ENCODE assay signal across 20 cellular contexts in the genomic region with DNA sequence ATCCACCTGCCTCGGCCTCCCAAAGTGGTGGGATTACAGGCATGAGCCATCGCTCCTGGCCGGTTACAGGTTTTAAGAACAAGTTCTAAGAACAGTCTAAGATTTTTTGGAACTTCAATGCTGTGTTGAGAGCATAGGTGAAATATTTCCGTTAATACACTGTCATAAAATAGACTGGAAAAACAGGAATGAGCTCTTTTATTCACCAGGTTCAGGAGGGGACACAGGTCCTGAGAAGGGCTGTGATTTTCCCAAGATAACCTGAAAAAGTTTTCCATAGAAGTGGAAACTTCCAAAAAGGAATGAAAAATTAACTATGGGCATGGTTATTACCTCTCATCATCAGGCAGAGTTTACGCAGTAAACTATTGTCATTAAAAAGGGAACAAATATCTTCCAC.
DNase-seq lines count a peak whose midpoint lies in the region; ATAC-seq and TF ChIP-seq lines count a peak whose summit lies in the region.
"Had no signal": no experiment of that assay in that cellular context is flagged by ENCODE, and none has a peak within 500 bp of the region (broad histone marks: within the 10 kb centered on the region; RNA-seq: fewer than 3 reads in every experiment).

No MANE protein-coding gene starts in this region.

- H3K9me3 ChIP-seq in mesenchymal stem cell (ENCODE audit: control insufficient read depth, low read length) (peaks cover 28% of the 10 kb centered on the region), stomach smooth muscle (ENCODE audit: control insufficient read depth in 2 of 2, low read length in 2 of 2) (peaks cover 3 to 10% of the 10 kb centered on the region in 2 donors), vagina (peaks cover 4% of the 10 kb centered on the region)

- H3K27ac ChIP-seq in brain microvascular endothelial cell (peak overlapping the region; percentile 31), mesenchymal stem cell (ENCODE audit: low read length, poor library complexity, severe bottlenecking) (peak overlapping the region; percentile 98), stomach smooth muscle (ENCODE audit: low read length) (peak overlapping the region; percentile 32), GM23338 (ENCODE audit: low read depth) (no peak overlapping the region), vagina (no peak overlapping the region)
- H3K27ac ChIP-seq: dorsolateral prefrontal cortex, KMS-11, SK-N-MC had no signal

- H2BK5ac ChIP-seq in mesenchymal stem cell (ENCODE audit: low read depth, low read length, poor library complexity, severe bottlenecking), result peak overlapping the region; percentile 36

- peak overlapping the region in 1 of 2 experiments; percentile 63 for H3K4ac ChIP-seq in mesenchymal stem cell (ENCODE audit: low read depth in 1 of 2, low read length in 2 of 2)

- H3K23ac ChIP-seq in mesenchymal stem cell (ENCODE audit: low read length in 2 of 2), result no peak overlapping the region

- WGBS in mesenchymal stem cell, result 95% methylated on average over 5 of the region's 5 CpGs

- H3K36me3 ChIP-seq in brain microvascular endothelial cell (replicated peaks) (no peaks in the 10 kb centered on the region), mesenchymal stem cell (ENCODE audit: control insufficient read depth in 1 of 2, insufficient read depth in 2 of 2, low read depth in 1 of 2, low read length in 2 of 2) (peaks cover 0 to 3% of the 10 kb centered on the region in 2 experiments), stomach smooth muscle (ENCODE audit: control insufficient read depth in 2 of 2, insufficient read depth in 2 of 2, low read length in 2 of 2) (no peaks in the 10 kb centered on the region), GM23338 (ENCODE audit: insufficient read depth) (peaks cover 7% of the 10 kb centered on the region; the same call in 1 of the 2 replicates), vagina (no peaks in the 10 kb centered on the region)

- intact Hi-C loops in vagina (cut with DNase I), result no loop called here

- H4K91ac ChIP-seq in mesenchymal stem cell (ENCODE audit: low read length), result no peak overlapping the region

- no peak overlapping the region for H3K4me3 Mint-ChIP-seq in GM23338
- H3K4me3 Mint-ChIP-seq: activated CD4-positive, alpha-beta T cell treated with anti-CD3 and anti-CD28 coated beads, Interleukin-2, amount 10 ng/mL, durations not matched to agents 24 days and 14 days; activated naive CD4-positive, alpha-beta T cell treated with anti-CD3 and anti-CD28 coated beads, Interleukin-2, amount 10 ng/mL, durations not matched to agents 7 days and 5 days had no signal

- no peak overlapping the region for H3K27ac Mint-ChIP-seq in GM23338
- H3K27ac Mint-ChIP-seq: activated CD4-positive, alpha-beta T cell treated with anti-CD3 and anti-CD28 coated beads, Interleukin-2, amount 10 ng/mL, durations not matched to agents 24 days and 14 days; activated naive CD4-positive, alpha-beta T cell treated with anti-CD3 and anti-CD28 coated beads, Interleukin-2, amount 10 ng/mL, durations not matched to agents 7 days and 5 days had no signal

- TF ChIP-seq CTCF in brain microvascular endothelial cell (IDR thresholded peaks at IDR 0.05; ENCODE audit: low read depth, low read length, missing control alignments) (no peak), GM23338 (conservative IDR thresholded peaks at IDR 0.05; ENCODE audit: low read depth in 2 of 2) (no peak), vagina (IDR thresholded peaks at IDR 0.05) (no peak)

- no peak overlapping the region for H3K14ac ChIP-seq in mesenchymal stem cell (ENCODE audit: low read length in 2 of 2)

- peak overlapping the region; percentile 39 for H4K8ac ChIP-seq in mesenchymal stem cell (ENCODE audit: low read length)

- H4K20me1 ChIP-seq in GM23338 (replicated peaks; ENCODE audit: insufficient read depth), result no peaks in the 10 kb centered on the region

- no peaks in the 10 kb centered on the region for H3F3A ChIP-seq in GM23338 (replicated peaks; ENCODE audit: low read depth)

- H3K9ac ChIP-seq in mesenchymal stem cell (ENCODE audit: low read length) (no peak overlapping the region), stomach smooth muscle (ENCODE audit: low read length in 2 of 2) (no peak overlapping the region)
- H3K9ac ChIP-seq: KMS-11 had no signal

- ATAC-seq in GM23338 (no peak), GM21717 (IDR thresholded peaks at IDR 0.05; ENCODE audit: unreplicated experiment) (no peak)

- H2BK12ac ChIP-seq in mesenchymal stem cell (ENCODE audit: low read length in 2 of 2), result no peak overlapping the region

- H3K18ac ChIP-seq in mesenchymal stem cell (ENCODE audit: low read depth in 1 of 2, low read length in 2 of 2), result peak overlapping the region in 1 of 2 experiments; percentile 41

- H3K4me2 ChIP-seq in mesenchymal stem cell (ENCODE audit: low read length, poor library complexity, severe bottlenecking), result no peak overlapping the region
- H3K4me2 ChIP-seq in GM23338, result no peak overlapping the region
- H3K4me2 ChIP-seq: KMS-11 had no signal

- no peaks in the 10 kb centered on the region for H3K9me2 ChIP-seq in GM23338 (ENCODE audit: insufficient read depth)

- in situ Hi-C loops in brain microvascular endothelial cell (cut with HindIII; ENCODE audit: low pct_ligation_motif_present, low sequenced_read_pairs), result no loop called here

- H3K4me1 ChIP-seq in mesenchymal stem cell (ENCODE audit: control insufficient read depth, insufficient read depth, low read depth, low read length), result peaks cover 13% of the 10 kb centered on the region
- peaks cover 22% of the 10 kb centered on the region for H3K4me1 ChIP-seq in stomach smooth muscle (ENCODE audit: control insufficient read depth, insufficient read depth, low read length)
- no peaks in the 10 kb centered on the region for H3K4me1 ChIP-seq in GM23338 (ENCODE audit: insufficient read depth)
- peaks cover 18% of the 10 kb centered on the region for H3K4me1 ChIP-seq in vagina

- no peaks in the 10 kb centered on the region for H3K79me1 ChIP-seq in mesenchymal stem cell (replicated peaks; ENCODE audit: low read length, poor library complexity, severe bottlenecking)

- H3K36me3 Mint-ChIP-seq in GM23338 (ENCODE audit: low read depth), result peaks cover 11% of the 10 kb centered on the region

- H3K9me3 Mint-ChIP-seq in GM23338, result peaks cover 15% of the 10 kb centered on the region

- H3K4me3 ChIP-seq in brain microvascular endothelial cell (ENCODE audit: low read depth, low read length) (no peak overlapping the region), mesenchymal stem cell (ENCODE audit: insufficient read depth in 1 of 2, low read depth in 1 of 2, low read length in 2 of 2) (no peak overlapping the region), stomach smooth muscle (ENCODE audit: low read length in 2 of 2) (no peak overlapping the region), GM23338 (no peak overlapping the region), vagina (no peak overlapping the region)
- H3K4me3 ChIP-seq: dorsolateral prefrontal cortex, SK-N-MC had no signal

- H3K27me3 Mint-ChIP-seq in GM23338 (ENCODE audit: insufficient read depth, low read depth, poor library complexity), result peaks cover 2% of the 10 kb centered on the region
- H3K27me3 Mint-ChIP-seq: activated CD4-positive, alpha-beta T cell treated with anti-CD3 and anti-CD28 coated beads, Interleukin-2, amount 10 ng/mL, durations not matched to agents 24 days and 14 days; activated naive CD4-positive, alpha-beta T cell treated with anti-CD3 and anti-CD28 coated beads, Interleukin-2, amount 10 ng/mL, durations not matched to agents 7 days and 5 days had no signal

- DNase-seq in HT-29 (ENCODE audit: low spot score) (peak; percentile 37), brain microvascular endothelial cell (no peak), mesenchymal stem cell (no peak), GM23338 (ENCODE audit: low spot score) (no peak), DMS 273 treated with DMSO at 0.1 percent for 48 hours (lab: John Stamatoyannopoulos, UW) (no peak), vagina (ENCODE audit: extremely low spot score in 2 of 2) (no peak)
- DNase-seq: activated CD4-positive, alpha-beta T cell treated with anti-CD3 and anti-CD28 coated beads, Interleukin-2, amount 10 ng/mL, durations not matched to agents 24 days and 14 days; activated naive CD4-positive, alpha-beta T cell treated with anti-CD3 and anti-CD28 coated beads, Interleukin-2, amount 10 ng/mL, durations not matched to agents 7 days and 5 days; activated T-cell treated with anti-CD3 and anti-CD28 coated beads for 4 hours; COR-L47; dorsolateral prefrontal cortex; midbrain; NCI-H1092 treated with DMSO at 0.1 percent for 48 hours; NCI-H526; right cardiac atrium; stimulated activated CD4-positive, alpha-beta T cell treated with anti-CD3 and anti-CD28 coated beads, Interleukin-2, amount 100 ng/mL, for 24 hours had no signal

- H2BK120ac ChIP-seq in mesenchymal stem cell (ENCODE audit: low read depth, low read length), result peak overlapping the region; percentile 78

- no peaks in the 10 kb centered on the region for H3K27me3 ChIP-seq in brain microvascular endothelial cell (replicated peaks)
- H3K27me3 ChIP-seq in mesenchymal stem cell (ENCODE audit: control insufficient read depth in 1 of 2, insufficient read depth in 1 of 2, low read length in 2 of 2), result no peaks in the 10 kb centered on the region
- H3K27me3 ChIP-seq in stomach smooth muscle (ENCODE audit: control insufficient read depth in 1 of 2, insufficient read depth in 2 of 2, low read length in 2 of 2), result no peaks in the 10 kb centered on the region
- H3K27me3 ChIP-seq in GM23338 (ENCODE audit: insufficient read depth), result no peaks in the 10 kb centered on the region
- no peaks in the 10 kb centered on the region for H3K27me3 ChIP-seq in vagina
- H3K27me3 ChIP-seq: dorsolateral prefrontal cortex had no signal

- no peak for TF ChIP-seq POLR2A in vagina (IDR thresholded peaks at IDR 0.05)

- no peak overlapping the region for H2BK15ac ChIP-seq in mesenchymal stem cell (ENCODE audit: low read depth, poor library complexity, severe bottlenecking)

- peak overlapping the region; percentile 88 for H2AK5ac ChIP-seq in mesenchymal stem cell (ENCODE audit: low read length, severe bottlenecking)

- no peak overlapping the region for H2AFZ ChIP-seq in mesenchymal stem cell (ENCODE audit: low read depth, low read length)
- H2AFZ ChIP-seq in GM23338, result no peak overlapping the region

- H3K4me1 Mint-ChIP-seq in GM23338, result peaks cover 5% of the 10 kb centered on the region
- H3K4me1 Mint-ChIP-seq: activated CD4-positive, alpha-beta T cell treated with anti-CD3 and anti-CD28 coated beads, Interleukin-2, amount 10 ng/mL, durations not matched to agents 24 days and 14 days; activated naive CD4-positive, alpha-beta T cell treated with anti-CD3 and anti-CD28 coated beads, Interleukin-2, amount 10 ng/mL, durations not matched to agents 7 days and 5 days had no signal

- H3K79me2 ChIP-seq in GM23338 (replicated peaks; ENCODE audit: insufficient read depth), result no peaks in the 10 kb centered on the region

Comparison
In these comparisons a context has a peak if more than half of its experiments do, and no peak if none do; other contexts are left out.
1. H3K27ac ChIP-seq: peak in brain microvascular endothelial cell (single experiment), mesenchymal stem cell (single experiment) and stomach smooth muscle (single experiment); none in GM23338 (single experiment) and vagina (single experiment).